8 cellular contexts compared by ENCODE assay signal in the genomic region with DNA sequence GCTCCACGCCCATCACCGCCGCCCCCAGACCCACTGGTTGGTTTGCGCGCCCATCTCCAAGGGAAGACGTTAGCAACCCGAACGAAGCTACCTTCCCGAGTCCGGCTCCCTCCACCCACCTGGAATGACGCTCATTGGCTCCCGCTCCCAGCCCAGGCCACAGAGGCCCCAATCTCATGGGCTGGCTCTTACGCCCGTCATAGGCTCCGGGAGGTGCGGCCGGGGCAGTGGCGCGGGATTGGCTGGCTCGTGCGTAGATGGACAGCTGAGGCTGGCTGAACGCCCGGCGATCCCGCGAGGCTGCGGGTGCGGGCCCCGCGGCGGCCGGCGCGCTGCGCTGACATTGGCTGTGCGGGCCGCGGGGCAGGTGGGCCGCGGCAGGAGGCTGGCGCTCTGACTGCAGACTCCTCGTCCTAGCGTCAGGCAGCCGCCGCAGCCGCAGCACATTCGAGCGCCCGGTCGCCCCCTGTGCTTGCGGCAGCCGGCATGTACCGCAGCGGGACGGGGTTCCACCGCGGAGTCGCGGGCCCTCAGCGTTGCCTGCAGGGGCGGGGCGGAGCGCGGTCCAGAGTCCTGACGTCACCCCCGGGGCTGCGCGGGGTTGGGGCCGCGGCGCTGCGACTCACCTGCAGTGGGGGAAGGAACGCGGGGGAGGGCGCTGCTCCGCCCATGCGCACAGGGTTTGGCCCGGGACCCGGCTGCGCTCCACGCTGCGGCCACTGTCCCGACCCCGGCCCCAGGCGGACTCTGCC. TPM values are rescaled to one million over a fixed set of nuclear protein-coding genes. Genes with fewer than 3 reads are reported as not detected.
A peak's percentile ranks its signal among the peaks of the same experiment; 100 is the strongest.
DNase-seq lines count a peak whose midpoint lies in the region; ATAC-seq, FAIRE-seq and TF ChIP-seq lines count a peak whose summit lies in the region.

No MANE protein-coding gene starts in this region.

- CTCF ChIA-PET in CD4-positive, alpha-beta memory T cell (lab: Charles Lee; ENCODE audit: partially characterized antibody), result no interaction called here
- CTCF ChIA-PET in endothelial cell of umbilical vein (lab: Charles Lee), result interaction anchor here (0.6 to 1.9 kb wide), 8 partner anchors 11 to 194 kb away, joined by 3 to 8 read pairs (median 3); no protein-coding TSS in a partner anchor

- H3K4me1 Mint-ChIP-seq in CD4-positive, alpha-beta memory T cell, result peaks cover 4 to 20% (median 10%) of the 10 kb centered on the region in 4 donors
- H3K4me1 Mint-ChIP-seq in mesothelial cell of epicardium, result peaks cover 33% of the 10 kb centered on the region

- peak overlapping the region; percentile 95 to 100 (median 98) for H3K4me3 Mint-ChIP-seq in CD4-positive, alpha-beta memory T cell
- H3K4me3 Mint-ChIP-seq in mesothelial cell of epicardium, result peak overlapping the region; percentile 100

- no peaks in the 10 kb centered on the region for H3K36me3 ChIP-seq in CD4-positive, alpha-beta memory T cell (ENCODE audit: insufficient read depth, low read length)
- no peaks in the 10 kb centered on the region for H3K36me3 ChIP-seq in endothelial cell of umbilical vein (ENCODE audit: control insufficient read depth in 2 of 2, extremely low read depth in 1 of 2, insufficient read depth in 2 of 2, low read length in 2 of 2)

- POLR2A ChIA-PET in CD4-positive, alpha-beta memory T cell (lab: Charles Lee; ENCODE audit: partially characterized antibody), result interaction anchor here (1.1 to 1.5 kb wide), 2 partner anchors 195 to 247 kb away, joined by 3 to 6 read pairs; a partner anchor contains a TSS
- POLR2A ChIA-PET in endothelial cell of umbilical vein (lab: Charles Lee), result interaction anchor here (0.6 to 1.2 kb wide), 3 partner anchors 22 to 125 kb away, joined by 3 to 4 read pairs (median 3); no protein-coding TSS in a partner anchor

- peak overlapping the region; percentile 96 for H2AFZ ChIP-seq in endothelial cell of umbilical vein (ENCODE audit: low read depth, low read length)

- no peaks in the 10 kb centered on the region for H3K9me3 ChIP-seq in CD4-positive, alpha-beta memory T cell (ENCODE audit: control insufficient read depth in 1 of 2, low read length in 2 of 2)
- no peaks in the 10 kb centered on the region for H3K9me3 ChIP-seq in endothelial cell of umbilical vein (replicated peaks; ENCODE audit: control insufficient read depth, insufficient read depth, low read length)

- H3K27ac Mint-ChIP-seq in CD4-positive, alpha-beta memory T cell, result peak overlapping the region; percentile 76 to 97 (median 86)
- peak overlapping the region; percentile 99 for H3K27ac Mint-ChIP-seq in mesothelial cell of epicardium

- no TSS peak for BruUV-seq in endothelial cell of umbilical vein (replicated peaks; lab: Mats Ljungman, UMichigan)

- no peaks in the 10 kb centered on the region for H3K9me3 Mint-ChIP-seq in CD4-positive, alpha-beta memory T cell
- no peaks in the 10 kb centered on the region for H3K9me3 Mint-ChIP-seq in mesothelial cell of epicardium

- DNase-seq in CD4-positive, alpha-beta memory T cell, result peak; percentile 80 to 87 (median 82)
- peak; percentile 90 for DNase-seq in HT-29 (ENCODE audit: low spot score)
- peak; percentile 92 for DNase-seq in NOMO-1 treated with DMSO at 0.1 percent for 48 hours (lab: John Stamatoyannopoulos, UW; ENCODE audit: unreplicated experiment)
- DNase-seq in activated CD8-positive, alpha-beta memory T cell treated with anti-CD3 and anti-CD28 coated beads, Interleukin-2, amount 50 U/mL, for 48 hours, result peak; percentile 92
- peak; percentile 100 for DNase-seq in endothelial cell of umbilical vein (ENCODE audit: low read depth, low spot score)
- peak; percentile 99 for DNase-seq in mesothelial cell of epicardium (ENCODE audit: low spot score in 2 of 2, unreplicated experiment in 2 of 2)
- peak; percentile 63 to 66 for DNase-seq in stimulated activated CD8-positive, alpha-beta memory T cell treated with anti-CD3 and anti-CD28 coated beads, Interleukin-15, amount 100 ng/mL, for 4 hours (ENCODE audit: low read depth in 2 of 2)

- H3K4me2 ChIP-seq in endothelial cell of umbilical vein (ENCODE audit: insufficient read depth, low read length), result peak overlapping the region; percentile 87

- peaks cover 0 to 4% of the 10 kb centered on the region in 2 donors for H3K36me3 Mint-ChIP-seq in CD4-positive, alpha-beta memory T cell
- H3K36me3 Mint-ChIP-seq in mesothelial cell of epicardium, result no peaks in the 10 kb centered on the region

- peaks cover 2% of the 10 kb centered on the region for H4K20me1 ChIP-seq in endothelial cell of umbilical vein (replicated peaks; ENCODE audit: control insufficient read depth, extremely low read depth, insufficient read depth, low read length)

- peak overlapping the region; percentile 65 for H3K9ac ChIP-seq in endothelial cell of umbilical vein (replicated peaks; ENCODE audit: extremely low read depth, insufficient read depth, low read length)

- dilution Hi-C loops in endothelial cell of umbilical vein (cut with MboI; ENCODE audit: extremely low pct_ligation_motif_present, low sequenced_read_pairs), result no loop called here

- TF ChIP-seq CTCF in endothelial cell of umbilical vein (IDR thresholded peaks at IDR 0.05; ENCODE audit: extremely low read depth in 1 of 2, insufficient read depth in 1 of 2, low read depth in 1 of 2, low read length in 2 of 2), result no peak
- no peak for TF ChIP-seq CTCF in mesothelial cell of epicardium (IDR thresholded peaks at IDR 0.05; ENCODE audit: unreplicated experiment)

- TF ChIP-seq POLR2A in endothelial cell of umbilical vein (IDR thresholded peaks at IDR 0.05; ENCODE audit: low read depth, low read length), result no peak

- H3K27ac ChIP-seq in CD4-positive, alpha-beta memory T cell (ENCODE audit: low read depth, low read length), result peak overlapping the region; percentile 37
- peak overlapping the region; percentile 35 for H3K27ac ChIP-seq in endothelial cell of umbilical vein (ENCODE audit: insufficient read depth, low read depth, low read length)

- FAIRE-seq in endothelial cell of umbilical vein (lab: Jason Lieb, UNC), result peak; percentile 79

- peak; percentile 88 for ATAC-seq in GM21360 (IDR thresholded peaks at IDR 0.05; ENCODE audit: unreplicated experiment)

- H3K27me3 ChIP-seq in CD4-positive, alpha-beta memory T cell (ENCODE audit: insufficient read depth, low read length), result peaks cover 17% of the 10 kb centered on the region
- peaks cover 0 to 5% of the 10 kb centered on the region in 2 experiments for H3K27me3 ChIP-seq in endothelial cell of umbilical vein (ENCODE audit: control insufficient read depth in 2 of 2, insufficient read depth in 2 of 2, low read length in 2 of 2)

- H3K79me2 ChIP-seq in endothelial cell of umbilical vein (ENCODE audit: control insufficient read depth, insufficient read depth, low read length), result peaks cover 28% of the 10 kb centered on the region

- intact Hi-C loops in CD4-positive, alpha-beta memory T cell (cut with micrococcal nuclease), result loop anchor here (10.0 kb wide), 1 partner anchor 196 kb away; a partner anchor contains a TSS
- intact Hi-C loops in endothelial cell of umbilical vein (cut with micrococcal nuclease), result loop anchor here (1.0 to 10.0 kb wide), 3 partner anchors 50 to 196 kb away; a partner anchor contains a TSS

- no peaks in the 10 kb centered on the region for H3K9me1 ChIP-seq in endothelial cell of umbilical vein (replicated peaks; ENCODE audit: control insufficient read depth, extremely low read depth, insufficient read depth, low read length)

- H3K4me3 ChIP-seq in CD4-positive, alpha-beta memory T cell (ENCODE audit: low read length in 2 of 2), result peak overlapping the region; percentile 42 to 72
- peak overlapping the region; percentile 68 to 99 (median 98) for H3K4me3 ChIP-seq in endothelial cell of umbilical vein (replicated peaks in 1 of 3; ENCODE audit: insufficient read depth in 1 of 3, low read depth in 1 of 3, low read length in 3 of 3)

- peaks cover 28 to 38% of the 10 kb centered on the region in 2 donors for H3K27me3 Mint-ChIP-seq in CD4-positive, alpha-beta memory T cell
- H3K27me3 Mint-ChIP-seq in mesothelial cell of epicardium (ENCODE audit: low read depth), result no peaks in the 10 kb centered on the region

- H3K4me1 ChIP-seq in CD4-positive, alpha-beta memory T cell (ENCODE audit: insufficient read depth, low read length), result peaks cover 13% of the 10 kb centered on the region
- peaks cover 15% of the 10 kb centered on the region for H3K4me1 ChIP-seq in endothelial cell of umbilical vein (ENCODE audit: control insufficient read depth, extremely low read depth, insufficient read depth, low read length)

TF ChIP-seq in endothelial cell of umbilical vein, 7 proteins besides CTCF, POLR2A, EP300 and RAD21:
- no peak for TF ChIP-seq EZH2 (IDR thresholded peaks at IDR 0.05; ENCODE audit: borderline replicate concordance, low read depth, low read length, severe bottlenecking)
- no peak for TF ChIP-seq POLR2AphosphoS5 (IDR thresholded peaks at IDR 0.05; ENCODE audit: insufficient read depth, low read depth, low read length)
- TF ChIP-seq GATA2 (IDR thresholded peaks at IDR 0.05; ENCODE audit: insufficient read depth, insufficient read length, low read depth, low read length), result no peak
- peak; percentile 17 for TF ChIP-seq FOS (IDR thresholded peaks at IDR 0.05; ENCODE audit: borderline replicate concordance, insufficient read depth, low read length)
TF ChIP-seq in endothelial cell of umbilical vein: peak in this region for 1.

RNA-seq across cellular contexts. Expression of a gene that starts 0.5 kb away (rescaled TPM):
- total RNA-seq in CD4-positive, alpha-beta memory T cell, result 1 to 10 TPM; 1.9 to 2.8 TPM
- polyA plus RNA-seq in CD4-positive, alpha-beta memory T cell, result 1 to 10 TPM; 1.9 to 2.2 TPM
- total RNA-seq in HT-29 (2014; rRNA removed; shearing (Covaris generic)), result 14.3 and 28.6 TPM in 2 replicates
- total RNA-seq in endothelial cell of umbilical vein (195 and 232 TPM in 2 replicates), mesothelial cell of epicardium (308 to 328 TPM (median 312 TPM) in 3 replicates)
- polyA plus RNA-seq in endothelial cell of umbilical vein, result 60.5 and 73.4 TPM in 2 replicates
- 80.9 and 84.8 TPM in 2 replicates for polyA plus RNA-seq in endothelial cell of umbilical vein (2011; cell fraction: cytosol; rRNA removed)
- 190 and 203 TPM in 2 replicates for polyA plus RNA-seq in endothelial cell of umbilical vein (2011; cell fraction: nucleus; rRNA removed)
- 92.8 and 104 TPM in 2 replicates for polyA plus RNA-seq in endothelial cell of umbilical vein (2012)
- 271 and 291 TPM in 2 replicates for polyA minus RNA-seq in endothelial cell of umbilical vein
- 9.3 TPM for polyA minus RNA-seq in endothelial cell of umbilical vein (2011; cell fraction: cytosol; rRNA and poly(A)+ RNA removed)
- 239 and 303 TPM in 2 replicates for polyA minus RNA-seq in endothelial cell of umbilical vein (2011; cell fraction: nucleus; rRNA and poly(A)+ RNA removed)

Comparison
In these comparisons a context has a peak if more than half of its experiments do, and no peak if none do; other contexts are left out.
1. Peak in every context shown above with its lines: DNase-seq, ATAC-seq, H3K4me3 ChIP-seq and H3K27ac ChIP-seq.